Comparison of ENCODE assay signal across 37 cellular contexts in the genomic region with DNA sequence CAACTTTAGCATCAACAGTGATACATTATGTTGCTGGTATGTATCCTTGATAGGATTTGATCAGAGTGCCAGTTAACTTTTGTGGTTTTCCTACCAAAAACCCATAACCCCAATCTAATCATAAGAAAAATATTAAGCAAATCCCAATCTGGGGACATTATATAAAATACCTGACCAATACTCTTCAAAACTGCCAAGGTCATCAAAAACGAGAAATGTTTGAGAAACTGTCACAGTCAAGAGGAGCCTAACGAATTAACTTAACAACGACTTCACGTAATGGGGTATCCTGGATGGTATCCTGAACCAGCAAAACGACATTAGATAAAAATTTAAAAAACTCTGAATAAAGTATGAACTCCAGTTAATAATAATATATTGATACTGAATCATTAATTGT. TPM values are rescaled to one million over a fixed set of nuclear protein-coding genes. Genes with fewer than 3 reads are reported as not detected.
"Had no signal": no experiment of that assay in that cellular context is flagged by ENCODE, and none has a peak within 500 bp of the region (broad histone marks: within the 10 kb centered on the region; RNA-seq: fewer than 3 reads in every experiment).

No MANE protein-coding gene starts in this region.

- H3K36me3 ChIP-seq: adrenal gland, brain microvascular endothelial cell, breast epithelium had no signal

- H3K4me1 ChIP-seq: adrenal gland, body of pancreas, breast epithelium had no signal

- DNase-seq: activated B cell treated with CpG ODN at 0.5 μM for 24 hours; activated CD4-positive, alpha-beta memory T cell treated with anti-CD3 and anti-CD28 coated beads for 36 hours; activated CD4-positive, alpha-beta T cell treated with anti-CD3 and anti-CD28 coated beads for 4 hours; activated CD4-positive, alpha-beta T cell treated with anti-CD3 and anti-CD28 coated beads, Interleukin-2, amount 10 ng/mL, durations not matched to agents 24 days and 14 days; activated CD4-positive, alpha-beta T cell treated with anti-CD3 and anti-CD28 coated beads, Interleukin-2, amount 50 U/mL, for 1 hour; activated CD4-positive, alpha-beta T cell treated with anti-CD3 and anti-CD28 coated beads, Interleukin-2, amount 50 U/mL, for 4 hours; activated CD4-positive, CD25-positive, alpha-beta regulatory T cell treated with anti-CD3 and anti-CD28 coated beads, Interleukin-2, amount 50 U/mL, for 72 hours; activated CD8-positive, alpha-beta memory T cell treated with anti-CD3 and anti-CD28 coated beads, Interleukin-2, amount 50 U/mL, for 4 hours; activated CD8-positive, alpha-beta T cell treated with anti-CD3 and anti-CD28 coated beads for 36 hours; activated effector memory CD4-positive, alpha-beta T cell treated with anti-CD3 and anti-CD28 coated beads, Interleukin-2, amount 50 U/mL, for 16 hours; activated gamma-delta T cell treated with Interleukin-2 at 50 U/mL for 16 hours; activated naive CD4-positive, alpha-beta T cell; activated naive CD4-positive, alpha-beta T cell treated with anti-CD3 and anti-CD28 coated beads for 36 hours; activated naive CD4-positive, alpha-beta T cell treated with anti-CD3 and anti-CD28 coated beads, Interleukin-2, amount 50 U/mL, for 16 hours; activated naive CD8-positive, alpha-beta T cell treated with anti-CD3 and anti-CD28 coated beads for 36 hours; activated T-cell treated with anti-CD3 and anti-CD28 coated beads for 4 hours; activated T-cell treated with anti-CD3 and anti-CD28 coated beads, Interleukin-2, amount 50 U/mL, for 1 hour; activated T-cell treated with anti-CD3 and anti-CD28 coated beads, Interleukin-2, amount 50 U/mL, for 4 hours; activated T-cell treated with anti-CD3 and anti-CD28 coated beads, Interleukin-2, amount 50 U/mL, for 72 hours; adrenal gland; amniotic stem cell; aorta; body of pancreas; brain microvascular endothelial cell; central memory CD4-positive, alpha-beta T cell; T-helper 2 cell; T-helper 9 cell had no signal

- H3K4me3 ChIP-seq: adrenal gland, body of pancreas, breast epithelium had no signal

- FAIRE-seq: astrocyte, TTC549 had no signal

- ATAC-seq: activated CD8-positive, alpha-beta T cell treated with anti-CD3 and anti-CD28 coated beads for 36 hours; activated naive CD4-positive, alpha-beta T cell treated with anti-CD3 and anti-CD28 coated beads, Interleukin-2, amount 50 U/mL, for 72 hours; activated T-cell treated with anti-CD3 and anti-CD28 coated beads, Interleukin-2, amount 50 U/mL, for 4 hours; activated T-cell treated with anti-CD3 and anti-CD28 coated beads, Interleukin-2, amount 50 U/mL, for 72 hours; activated T-helper 17 cell treated with anti-CD3 and anti-CD28 coated beads, Interleukin-2, amount 50 U/mL, for 72 hours; body of pancreas had no signal

- H3K27ac ChIP-seq: adrenal gland, body of pancreas, brain microvascular endothelial cell, breast epithelium, VCaP had no signal

- H3K9me3 ChIP-seq: adrenal gland, body of pancreas, breast epithelium had no signal

- H3K27me3 ChIP-seq: adrenal gland, body of pancreas, brain microvascular endothelial cell, breast epithelium had no signal

RNA-seq across cellular contexts. Expression of a gene that starts 58.4 kb away (rescaled TPM):
- total RNA-seq: activated B cell treated with CpG ODN at 0.5 μM for 24 hours; activated CD4-positive, alpha-beta memory T cell treated with anti-CD3 and anti-CD28 coated beads for 36 hours; activated CD4-positive, alpha-beta T cell treated with anti-CD3 and anti-CD28 coated beads, Interleukin-2, amount 10 ng/mL, durations not matched to agents 24 days and 14 days; activated CD8-positive, alpha-beta memory T cell treated with anti-CD3 and anti-CD28 coated beads for 36 hours; activated CD8-positive, alpha-beta T cell treated with anti-CD3 and anti-CD28 coated beads for 36 hours; activated naive CD4-positive, alpha-beta T cell treated with anti-CD3 and anti-CD28 coated beads for 36 hours; activated naive CD4-positive, alpha-beta T cell treated with anti-CD3 and anti-CD28 coated beads, Interleukin-2, amount 50 U/mL, for 72 hours; activated naive CD8-positive, alpha-beta T cell treated with anti-CD3 and anti-CD28 coated beads for 36 hours; activated T-cell treated with anti-CD3 and anti-CD28 coated beads, Interleukin-2, amount 50 U/mL, for 4 hours; activated T-cell treated with anti-CD3 and anti-CD28 coated beads, Interleukin-2, amount 50 U/mL, for 72 hours; activated T-helper 1 cell treated with anti-CD3 and anti-CD28 coated beads, Interleukin-12 subunit alpha, Interleukin-12 subunit beta, Interleukin-2, Interleukin-4 antibody, amounts not matched to agents 30 ng/mL and 10 ng/mL and 1 ng/mL, durations not matched to agents 14 hours and 24 hours and 36 hours; activated T-helper 17 cell treated with anti-CD3 and anti-CD28 coated beads, Interleukin-2, amount 50 U/mL, for 72 hours; adrenal gland; aorta; astrocyte; body of pancreas; cardiac septum; cerebellum had no signal
- polyA plus RNA-seq: adrenal gland, aorta had no signal
